In the genomic region with DNA sequence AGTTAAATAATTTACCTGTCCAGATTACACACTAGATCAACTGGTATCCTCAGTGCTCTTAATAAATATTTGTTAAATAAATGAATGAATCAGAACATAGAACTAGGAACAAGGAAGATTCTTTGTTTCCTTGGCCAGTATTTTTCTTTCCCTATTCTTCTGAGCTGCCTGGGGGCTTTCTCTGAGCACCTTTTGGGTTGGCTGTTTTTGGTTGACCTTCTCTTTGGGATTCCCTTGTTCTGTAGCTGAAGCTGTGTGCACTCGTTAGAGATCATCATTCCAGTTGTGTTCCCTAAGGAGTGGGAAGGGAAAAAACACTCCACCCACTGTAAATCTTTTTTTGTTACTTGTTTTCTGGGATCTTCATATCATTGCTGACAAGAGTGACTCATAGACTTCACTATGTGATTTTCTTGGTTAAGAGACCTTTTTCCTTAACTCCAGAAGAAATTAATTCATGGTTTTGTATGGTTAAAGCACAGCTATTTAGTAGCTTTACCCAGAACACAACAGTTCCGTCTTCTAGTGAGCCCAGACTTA, we compare ENCODE assay signal across 13 cellular contexts.
DNase-seq lines count a peak whose midpoint lies in the region; ATAC-seq and TF ChIP-seq lines count a peak whose summit lies in the region.
"Had no signal": no experiment of that assay in that cellular context is flagged by ENCODE, and none has a peak within 500 bp of the region (broad histone marks: within the 10 kb centered on the region; RNA-seq: fewer than 3 reads in every experiment).

No MANE protein-coding gene starts in this region.

- H3K27ac Mint-ChIP-seq in HFFc6 (peak overlapping the region; percentile 89), natural killer cell (peak overlapping the region; percentile 73 to 91)
- H3K27ac Mint-ChIP-seq: activated T-helper 1 cell treated with anti-CD3 and anti-CD28 coated beads, Interleukin-12 subunit alpha, Interleukin-12 subunit beta, Interleukin-2, Interleukin-4 antibody, amounts not matched to agents 30 ng/mL and 10 ng/mL and 1 ng/mL, durations not matched to agents 14 hours and 24 hours and 36 hours had no signal

- peaks cover 43% of the 10 kb centered on the region for H3K4me1 Mint-ChIP-seq in HFFc6 (ENCODE audit: low read depth)
- peaks cover 90 to 92% of the 10 kb centered on the region in 2 donors for H3K4me1 Mint-ChIP-seq in natural killer cell
- H3K4me1 Mint-ChIP-seq: neural crest cell had no signal

- peak overlapping the region; percentile 66 for H3K4me3 Mint-ChIP-seq in HFFc6
- H3K4me3 Mint-ChIP-seq in natural killer cell, result peak overlapping the region; percentile 45
- H3K4me3 Mint-ChIP-seq: activated T-helper 1 cell treated with anti-CD3 and anti-CD28 coated beads, Interleukin-12 subunit alpha, Interleukin-12 subunit beta, Interleukin-2, Interleukin-4 antibody, amounts not matched to agents 30 ng/mL and 10 ng/mL and 1 ng/mL, durations not matched to agents 14 hours and 24 hours and 36 hours; neural crest cell had no signal

- TF ChIP-seq CTCF in HFFc6 (IDR thresholded peaks at IDR 0.05), result no peak
- TF ChIP-seq CTCF in natural killer cell (IDR thresholded peaks at IDR 0.05), result no peak
- TF ChIP-seq CTCF in coronary artery (IDR thresholded peaks at IDR 0.05), result no peak

- H3K36me3 Mint-ChIP-seq in HFFc6 (ENCODE audit: low read depth) (no peaks in the 10 kb centered on the region), natural killer cell (no peaks in the 10 kb centered on the region)

- ATAC-seq in natural killer cell, result no peak
- ATAC-seq in HG03457 (IDR thresholded peaks at IDR 0.05; ENCODE audit: unreplicated experiment), result no peak

- peak overlapping the region; percentile 8 for H3K27ac ChIP-seq in epithelial cell of prostate
- peak overlapping the region in 1 of 2 donors; percentile 43 for H3K27ac ChIP-seq in coronary artery
- H3K27ac ChIP-seq: C4-2B had no signal

- H3K9me3 Mint-ChIP-seq in HFFc6, result no peaks in the 10 kb centered on the region
- H3K9me3 Mint-ChIP-seq in natural killer cell, result no peaks in the 10 kb centered on the region
- H3K9me3 Mint-ChIP-seq: activated T-helper 1 cell treated with anti-CD3 and anti-CD28 coated beads, Interleukin-12 subunit alpha, Interleukin-12 subunit beta, Interleukin-2, Interleukin-4 antibody, amounts not matched to agents 30 ng/mL and 10 ng/mL and 1 ng/mL, durations not matched to agents 14 hours and 24 hours and 36 hours; neural crest cell had no signal

- H3K4me3 ChIP-seq in coronary artery, result no peak overlapping the region

- peak; percentile 58 for DNase-seq in AG08395 (ENCODE audit: low spot score)
- DNase-seq in HFFc6, result peak; percentile 45
- DNase-seq in epithelial cell of prostate (ENCODE audit: low read depth, low spot score), result no peak
- DNase-seq in natural killer cell, result no peak
- DNase-seq in coronary artery (ENCODE audit: low spot score), result no peak
- no peak for DNase-seq in SW480 (ENCODE audit: low spot score)
- no peak for DNase-seq in HK-2 (ENCODE audit: unreplicated experiment)
- DNase-seq: effector CD4-positive, alpha-beta T cell; NCI-H187 had no signal

- H3K27me3 Mint-ChIP-seq in HFFc6 (ENCODE audit: insufficient read depth) (no peaks in the 10 kb centered on the region; the same call in 1 of the 2 replicates), natural killer cell (ENCODE audit: low read depth in 2 of 2) (no peaks in the 10 kb centered on the region)

- intact Hi-C loops in natural killer cell (cut with micrococcal nuclease), result no loop called here

Comparison
In these comparisons a context has a peak if more than half of its experiments do, and no peak if none do; other contexts are left out.
1. DNase-seq: peak in AG08395 (single experiment) and HFFc6 (single experiment); none in epithelial cell of prostate (single experiment), natural killer cell (single experiment), coronary artery (single experiment), SW480 (single experiment) and HK-2 (single experiment).